26 cellular contexts compared by ENCODE assay signal in the genomic region with DNA sequence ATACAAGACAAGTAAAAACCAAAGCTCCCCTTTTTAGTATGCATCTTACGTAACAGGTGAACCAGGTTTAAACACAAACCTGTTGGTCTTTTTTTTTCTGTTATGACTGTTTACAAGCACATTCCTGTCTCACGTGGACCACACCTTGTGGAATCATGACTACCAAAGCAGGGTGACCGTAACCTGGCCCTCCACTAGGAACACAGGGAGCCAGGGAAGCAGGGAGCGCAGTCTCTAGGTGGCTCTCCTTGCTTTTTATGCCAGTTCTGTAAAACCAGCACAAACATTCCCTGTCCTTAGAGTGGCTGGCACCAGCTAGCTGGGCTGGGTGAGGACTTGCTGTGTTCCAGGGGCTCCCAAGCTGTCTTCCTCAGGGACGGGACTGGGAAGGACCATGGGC. TPM values are rescaled to one million over a fixed set of nuclear protein-coding genes. Genes with fewer than 3 reads are reported as not detected.
DNase-seq lines count a peak whose midpoint lies in the region; ATAC-seq, FAIRE-seq and TF ChIP-seq lines count a peak whose summit lies in the region.
"Had no signal": no experiment of that assay in that cellular context is flagged by ENCODE, and none has a peak within 500 bp of the region (broad histone marks: within the 10 kb centered on the region; RNA-seq: fewer than 3 reads in every experiment).

No MANE protein-coding gene starts in this region.

- in situ Hi-C loops in K562 (cut with MboI): loop anchor here (10.0 kb wide), 1 partner anchor 74 kb away; no protein-coding TSS in a partner anchor
- in situ Hi-C loops in transverse colon (cut with MboI; ENCODE audit: low pct_ligation_motif_present in 1 of 4, low pct_unique_long_range_greater_than_20kb in 1 of 4, low sequenced_read_pairs in 3 of 4): loop anchor here in 1 of 4 donors (10.0 kb wide), 1 partner anchor 54 kb away; no protein-coding TSS in a partner anchor

- H3K27ac ChIP-seq in K562 (ENCODE audit: extremely low read depth, low read depth, low read length) (no peak overlapping the region), transverse colon (no peak overlapping the region)
- H3K27ac ChIP-seq: 22Rv1, heart right ventricle, pancreas, stomach, tibial nerve had no signal

- H3K4me3 ChIP-seq in K562 (no peak overlapping the region), transverse colon (no peak overlapping the region)
- H3K4me3 ChIP-seq: heart right ventricle, pancreas, stomach, tibial nerve had no signal

- peaks cover 10% of the 10 kb centered on the region; the same call in 1 of the 2 replicates for H4K20me1 ChIP-seq in K562 (replicated peaks; ENCODE audit: control insufficient read depth, insufficient read depth, low read length)

- no peak for ATAC-seq in activated CD8-positive, alpha-beta T cell treated with anti-CD3 and anti-CD28 coated beads, Interleukin-2, amount 10 ng/mL, durations not matched to agents 7 days and 5 days
- ATAC-seq in activated CD8-positive, alpha-beta T cell treated with anti-CD3 and anti-CD28 coated beads for 36 hours: no peak
- ATAC-seq in K562 (no peak), HG03469 (IDR thresholded peaks at IDR 0.05; ENCODE audit: unreplicated experiment) (no peak), HG03571 (IDR thresholded peaks at IDR 0.05; ENCODE audit: unreplicated experiment) (no peak)
- ATAC-seq: heart right ventricle, left ventricle myocardium superior, pancreas, sciatic nerve, SK-N-SH treated with all-trans-retinoic acid at 6 μM for 48 hours had no signal

- H3K36me3 Mint-ChIP-seq in activated CD8-positive, alpha-beta T cell treated with anti-CD3 and anti-CD28 coated beads, Interleukin-2, amount 10 ng/mL, durations not matched to agents 7 days and 5 days (ENCODE audit: low read depth): peaks cover 11% of the 10 kb centered on the region
- peaks cover 6% of the 10 kb centered on the region for H3K36me3 Mint-ChIP-seq in activated CD8-positive, alpha-beta T cell treated with anti-CD3 and anti-CD28 coated beads for 36 hours (ENCODE audit: low read depth)

- H3K27me3 ChIP-seq in K562 (ENCODE audit: control insufficient read depth in 2 of 2, insufficient read depth in 2 of 2, low read length in 2 of 2) (no peaks in the 10 kb centered on the region), transverse colon (no peaks in the 10 kb centered on the region)
- H3K27me3 ChIP-seq: heart right ventricle, pancreas, stomach, tibial nerve had no signal

- FAIRE-seq in K562 (lab: Jason Lieb, UNC): no peak
- FAIRE-seq: pancreas had no signal

- H3K9me3 ChIP-seq in K562 (replicated peaks; ENCODE audit: control insufficient read depth, insufficient read depth, low read depth, low read length) (no peaks in the 10 kb centered on the region), transverse colon (no peaks in the 10 kb centered on the region)
- H3K9me3 ChIP-seq: heart right ventricle, pancreas, stomach, tibial nerve had no signal

- no peak overlapping the region for H3K4me3 Mint-ChIP-seq in activated CD8-positive, alpha-beta T cell treated with anti-CD3 and anti-CD28 coated beads, Interleukin-2, amount 10 ng/mL, durations not matched to agents 7 days and 5 days
- H3K4me3 Mint-ChIP-seq in activated CD8-positive, alpha-beta T cell treated with anti-CD3 and anti-CD28 coated beads for 36 hours: no peak overlapping the region
- H3K4me3 Mint-ChIP-seq: CD4-positive, alpha-beta T cell; nephron; T-helper 2 cell treated with Interferon-gamma antibody and Interleukin-4, amounts not matched to agents 5 μg/mL and 100 μg/mL, for 36 hours had no signal

- no peak for TF ChIP-seq POLR2A in K562 (conservative IDR thresholded peaks at IDR 0.05)
- no peak for TF ChIP-seq POLR2A in transverse colon (IDR thresholded peaks at IDR 0.05)

- H3K79me2 ChIP-seq in K562 (ENCODE audit: control insufficient read depth, insufficient read depth, low read length): peaks cover 32% of the 10 kb centered on the region

- BruUV-seq in K562 (replicated peaks; lab: Mats Ljungman, UMichigan): no TSS peak

- no peak for DNase-seq in activated CD8-positive, alpha-beta T cell treated with anti-CD3 and anti-CD28 coated beads, Interleukin-2, amount 10 ng/mL, durations not matched to agents 7 days and 5 days
- no peak for DNase-seq in activated CD8-positive, alpha-beta T cell treated with anti-CD3 and anti-CD28 coated beads for 36 hours
- DNase-seq in K562 (ENCODE audit: extremely low read depth in 1 of 4, low spot score in 3 of 4) (no peak), kidney tubule cell (ENCODE audit: low spot score) (peak; percentile 10), transverse colon (peak; percentile 36), NCI-H146 treated with DMSO at 0.1 percent for 48 hours (lab: John Stamatoyannopoulos, UW; ENCODE audit: unreplicated experiment) (no peak)
- DNase-seq: activated CD8-positive, alpha-beta memory T cell treated with anti-CD3 and anti-CD28 coated beads, Interleukin-2, amount 50 U/mL, for 4 hours; activated naive CD4-positive, alpha-beta T cell treated with anti-CD3 and anti-CD28 coated beads, Interleukin-2, amount 50 U/mL, for 16 hours; aorta; CD4-positive, alpha-beta T cell; central memory CD4-positive, alpha-beta T cell; heart right ventricle; KG1; left ventricle myocardium superior; MV-4-11; NCI-H1694 treated with DMSO at 0.1 percent for 48 hours; pancreas; stomach had no signal

- no peak for TF ChIP-seq CTCF in activated CD8-positive, alpha-beta T cell treated with anti-CD3 and anti-CD28 coated beads for 36 hours (IDR thresholded peaks at IDR 0.05)
- TF ChIP-seq CTCF in K562 (IDR thresholded peaks at IDR 0.05 in 2 of 3, conservative IDR thresholded peaks at IDR 0.05 in 1 of 3; ENCODE audit: insufficient read depth in 2 of 3, low read depth in 1 of 3, low read length in 3 of 3) (no peak), transverse colon (IDR thresholded peaks at IDR 0.05) (no peak)

- H3K4me1 Mint-ChIP-seq in activated CD8-positive, alpha-beta T cell treated with anti-CD3 and anti-CD28 coated beads, Interleukin-2, amount 10 ng/mL, durations not matched to agents 7 days and 5 days (ENCODE audit: low read depth): peaks cover 12% of the 10 kb centered on the region
- H3K4me1 Mint-ChIP-seq in activated CD8-positive, alpha-beta T cell treated with anti-CD3 and anti-CD28 coated beads for 36 hours (ENCODE audit: low read depth): peaks cover 4% of the 10 kb centered on the region
- H3K4me1 Mint-ChIP-seq: nephron had no signal

- no peaks in the 10 kb centered on the region for H3K9me3 Mint-ChIP-seq in activated CD8-positive, alpha-beta T cell treated with anti-CD3 and anti-CD28 coated beads, Interleukin-2, amount 10 ng/mL, durations not matched to agents 7 days and 5 days (ENCODE audit: insufficient read depth)
- no peaks in the 10 kb centered on the region for H3K9me3 Mint-ChIP-seq in activated CD8-positive, alpha-beta T cell treated with anti-CD3 and anti-CD28 coated beads for 36 hours
- H3K9me3 Mint-ChIP-seq: CD4-positive, alpha-beta T cell; nephron; T-helper 2 cell treated with Interferon-gamma antibody and Interleukin-4, amounts not matched to agents 5 μg/mL and 100 μg/mL, for 36 hours had no signal

- no peak overlapping the region for H3K9ac ChIP-seq in K562 (ENCODE audit: insufficient read depth in 1 of 2, low read depth in 2 of 2, low read length in 2 of 2)

- no peaks in the 10 kb centered on the region for H3K27me3 Mint-ChIP-seq in activated CD8-positive, alpha-beta T cell treated with anti-CD3 and anti-CD28 coated beads, Interleukin-2, amount 10 ng/mL, durations not matched to agents 7 days and 5 days (ENCODE audit: low read depth)
- H3K27me3 Mint-ChIP-seq in activated CD8-positive, alpha-beta T cell treated with anti-CD3 and anti-CD28 coated beads for 36 hours: no peaks in the 10 kb centered on the region
- H3K27me3 Mint-ChIP-seq: CD4-positive, alpha-beta T cell had no signal

- CTCF ChIA-PET in activated CD8-positive, alpha-beta T cell treated with anti-CD3 and anti-CD28 coated beads, Interleukin-2, amount 10 ng/mL, durations not matched to agents 7 days and 5 days (lab: Charles Lee): interaction anchor here (1.1 kb wide), 2 partner anchors 71 to 118 kb away, joined by 3 to 4 read pairs; no protein-coding TSS in a partner anchor
- CTCF ChIA-PET in activated CD8-positive, alpha-beta T cell treated with anti-CD3 and anti-CD28 coated beads for 36 hours (lab: Charles Lee): no interaction called here
- CTCF ChIA-PET in K562 (lab: Yijun Ruan, JAX; ENCODE audit: low intra/inter-chr PET ratio): no interaction called here

- WGBS in K562 (ENCODE audit: insufficient coverage, low coverage, missing lambda C conversion rate): 96% methylated on average over 5 of the region's 5 CpGs
- 66% methylated on average over 5 of the region's 5 CpGs; no CpG with 5 or more reads in 1 of the 2 donors for WGBS in transverse colon (ENCODE audit: low coverage in 1 of 2), 2 donors

- H3K4me2 ChIP-seq in K562 (ENCODE audit: insufficient read depth, low read length): no peak overlapping the region

- TF ChIP-seq EP300 in K562 (IDR thresholded peaks at IDR 0.05; ENCODE audit: low read length) (no peak), transverse colon (IDR thresholded peaks at IDR 0.05; ENCODE audit: low read depth) (no peak)

- H2AFZ ChIP-seq in K562 (ENCODE audit: low read depth, low read length): no peak overlapping the region

- peaks cover 86% of the 10 kb centered on the region for H3K36me3 ChIP-seq in K562 (ENCODE audit: control insufficient read depth, insufficient read depth, low read length)
- H3K36me3 ChIP-seq in transverse colon: no peaks in the 10 kb centered on the region
- H3K36me3 ChIP-seq: pancreas had no signal

- intact Hi-C loops in activated CD8-positive, alpha-beta T cell treated with anti-CD3 and anti-CD28 coated beads for 36 hours (cut with micrococcal nuclease): loop anchor here (5.0 kb wide), 1 partner anchor 87 kb away; no protein-coding TSS in a partner anchor
- intact Hi-C loops in K562 (cut with micrococcal nuclease): no loop called here
- intact Hi-C loops in transverse colon (cut with DNase I; ENCODE audit: low total_unique reads): no loop called here

- no peak for TF ChIP-seq RAD21 in K562 (CRISPR knock-in tag; conservative IDR thresholded peaks at IDR 0.05 in 1 of 2, IDR thresholded peaks at IDR 0.05 in 1 of 2)

- peaks cover 2 to 12% of the 10 kb centered on the region in 2 experiments; a peak in 4 of 5 replicates for H3K4me1 ChIP-seq in K562 (replicated peaks in 1 of 2; ENCODE audit: control insufficient read depth in 2 of 2, insufficient read depth in 2 of 2, low read length in 2 of 2)
- peaks cover 0 to 8% (median 3%) of the 10 kb centered on the region in 4 donors for H3K4me1 ChIP-seq in transverse colon
- H3K4me1 ChIP-seq: pancreas had no signal

- H3K9me1 ChIP-seq in K562 (ENCODE audit: control insufficient read depth, insufficient read depth, low read length): peaks cover 2% of the 10 kb centered on the region

- POLR2A ChIA-PET in activated CD8-positive, alpha-beta T cell treated with anti-CD3 and anti-CD28 coated beads, Interleukin-2, amount 10 ng/mL, durations not matched to agents 7 days and 5 days (lab: Charles Lee): interaction anchor here (1.0 to 3.3 kb wide), 2 partner anchors 9 to 282 kb away, joined by 4 to 13 read pairs; no protein-coding TSS in a partner anchor
- POLR2A ChIA-PET in activated CD8-positive, alpha-beta T cell treated with anti-CD3 and anti-CD28 coated beads for 36 hours (lab: Charles Lee): interaction anchor here (0.7 to 5.2 kb wide), 3 partner anchors 10 to 122 kb away, joined by 3 to 34 read pairs (median 3); partner anchors contain the start of gene FCSK
- POLR2A ChIA-PET in K562 (lab: Yijun Ruan, JAX): interaction anchor here (0.6 to 1.2 kb wide), 3 partner anchors 12 to 1292 kb away, joined by 3 to 4 read pairs (median 4); no protein-coding TSS in a partner anchor

- peak overlapping the region; percentile 44 for H3K27ac Mint-ChIP-seq in activated CD8-positive, alpha-beta T cell treated with anti-CD3 and anti-CD28 coated beads, Interleukin-2, amount 10 ng/mL, durations not matched to agents 7 days and 5 days
- no peak overlapping the region for H3K27ac Mint-ChIP-seq in activated CD8-positive, alpha-beta T cell treated with anti-CD3 and anti-CD28 coated beads for 36 hours
- H3K27ac Mint-ChIP-seq: CD4-positive, alpha-beta T cell had no signal

RNA-seq across cellular contexts. Expression of gene DDX19A, which starts 44.1 kb away (rescaled TPM):
- total RNA-seq in activated CD8-positive, alpha-beta T cell treated with anti-CD3 and anti-CD28 coated beads, Interleukin-2, amount 10 ng/mL, durations not matched to agents 7 days and 5 days: 10 to 100 TPM; 38.1 to 38.7 TPM
- total RNA-seq in activated CD8-positive, alpha-beta T cell treated with anti-CD3 and anti-CD28 coated beads for 36 hours: 10 to 100 TPM; 45.5 to 47.2 TPM
- 122 and 174 TPM in 2 replicates for total RNA-seq in K562 (2011; cell fraction: chromatin; rRNA removed; ENCODE audit: low replicate concordance)
- total RNA-seq in K562 (2011; cell fraction: nucleolus; rRNA removed): 95.5 and 98.1 TPM in 2 replicates
- 92.9 and 93.8 TPM in 2 replicates for total RNA-seq in K562 (2011; cell fraction: nucleoplasm; rRNA removed)
- total RNA-seq in K562 (2014; rRNA removed): 65.6 and 77.8 TPM in 2 replicates
- total RNA-seq in K562 (2014; rRNA removed; fragmentation: Illumina TruSeq; extraction: Trizol): 59.9 and 60.2 TPM in 2 replicates
- total RNA-seq in K562 (2015; rRNA removed; fragmentation: Illumina TruSeq; extraction: Trizol): 65.4 and 68.5 TPM in 2 replicates
- total RNA-seq in K562 (2021): 50.1 and 55.2 TPM in 2 replicates
- 49.3 and 71.7 TPM in 2 replicates for polyA plus RNA-seq in K562 (2011; rRNA removed)
- polyA plus RNA-seq in K562 (2011; cell fraction: cytosol; rRNA removed): 39.4 and 43.8 TPM in 2 replicates
- polyA plus RNA-seq in K562 (2011; cell fraction: nucleus; rRNA removed): 25.8 and 28.7 TPM in 2 replicates
- polyA plus RNA-seq in K562 (2012): 31.1 and 46.3 TPM in 2 replicates
- 82.2 and 95.9 TPM in 2 replicates for polyA plus RNA-seq in K562 (2014; fragmentation: Illumina TruSeq; extraction: Trizol)
- polyA plus RNA-seq in K562 (2014; fragmentation: Nextera tagmentation; extraction: Ambion mirVana): 10 to 100 TPM; 27.3 to 57.9 TPM
- 66.4 and 74.9 TPM in 2 replicates for polyA plus RNA-seq in K562 (2014; rRNA removed)
- 57.5 and 74.1 TPM in 2 replicates for polyA minus RNA-seq in K562 (2011; rRNA and poly(A)+ RNA removed)
- polyA minus RNA-seq in K562 (2011; cell fraction: cytosol; rRNA and poly(A)+ RNA removed): 45.6 and 49.6 TPM in 2 replicates
- 29.6 and 42.8 TPM in 2 replicates for polyA minus RNA-seq in K562 (2011; cell fraction: nucleus; rRNA and poly(A)+ RNA removed)
- total RNA-seq in transverse colon: 100 to 1,000 TPM in 1 of 4 donors, 10 to 100 TPM in 3; 14.9 to 102 (median 19.8) TPM

RNA-seq across cellular contexts. Expression of gene ST3GAL2, which starts 48.1 kb away (rescaled TPM):
- 10 to 100 TPM; 34.1 to 39.0 TPM for total RNA-seq in activated CD8-positive, alpha-beta T cell treated with anti-CD3 and anti-CD28 coated beads, Interleukin-2, amount 10 ng/mL, durations not matched to agents 7 days and 5 days
- 10 to 100 TPM; 13.2 to 19.0 TPM for total RNA-seq in activated CD8-positive, alpha-beta T cell treated with anti-CD3 and anti-CD28 coated beads for 36 hours
- total RNA-seq in K562 (2011; cell fraction: chromatin; rRNA removed; ENCODE audit: low replicate concordance): 87.4 and 216 TPM in 2 replicates
- total RNA-seq in K562 (2011; cell fraction: nucleolus; rRNA removed): 182 and 184 TPM in 2 replicates
- 128 and 145 TPM in 2 replicates for total RNA-seq in K562 (2011; cell fraction: nucleoplasm; rRNA removed)
- total RNA-seq in K562 (2014; rRNA removed) (75.5 and 95.5 TPM in 2 replicates), K562 (2014; rRNA removed; fragmentation: Illumina TruSeq; extraction: Trizol) (23.7 and 31.8 TPM in 2 replicates), K562 (2015; rRNA removed; fragmentation: Illumina TruSeq; extraction: Trizol) (48.9 and 53.8 TPM in 2 replicates), K562 (2021) (98.9 and 108 TPM in 2 replicates), transverse colon (10 to 100 TPM in 2 of 4 donors, 1 to 10 TPM in 2; 2.6 to 16.5 (median 8.5) TPM)
- polyA plus RNA-seq in K562 (2011; rRNA removed) (34.3 and 40.9 TPM in 2 replicates), K562 (2014; fragmentation: Illumina TruSeq; extraction: Trizol) (25.1 and 50.7 TPM in 2 replicates), K562 (2014; fragmentation: Nextera tagmentation; extraction: Ambion mirVana) (1 to 10 TPM; 1.5 to 2.4 TPM), K562 (2014; rRNA removed) (50.5 and 57.8 TPM in 2 replicates)
- polyA plus RNA-seq in K562 (2011; cell fraction: cytosol; rRNA removed): 50.0 and 87.1 TPM in 2 replicates
- polyA plus RNA-seq in K562 (2011; cell fraction: nucleus; rRNA removed): 25.8 and 38.5 TPM in 2 replicates
- polyA plus RNA-seq in K562 (2012): 67.8 and 92.0 TPM in 2 replicates
- 57.6 and 96.4 TPM in 2 replicates for polyA minus RNA-seq in K562 (2011; rRNA and poly(A)+ RNA removed)
- 126 and 151 TPM in 2 replicates for polyA minus RNA-seq in K562 (2011; cell fraction: cytosol; rRNA and poly(A)+ RNA removed)
- polyA minus RNA-seq in K562 (2011; cell fraction: nucleus; rRNA and poly(A)+ RNA removed): 24.9 and 34.4 TPM in 2 replicates

Comparison
In these comparisons a context has a peak if more than half of its experiments do, and no peak if none do; other contexts are left out.
1. DNase-seq: peak in kidney tubule cell (single experiment) and transverse colon (single experiment); none in activated CD8-positive, alpha-beta T cell treated with anti-CD3 and anti-CD28 coated beads, Interleukin-2, amount 10 ng/mL, durations not matched to agents 7 days and 5 days (single experiment), activated CD8-positive, alpha-beta T cell treated with anti-CD3 and anti-CD28 coated beads for 36 hours (single experiment), K562 (0 of 4) and NCI-H146 treated with DMSO at 0.1 percent for 48 hours (single experiment).